In the genomic region with DNA sequence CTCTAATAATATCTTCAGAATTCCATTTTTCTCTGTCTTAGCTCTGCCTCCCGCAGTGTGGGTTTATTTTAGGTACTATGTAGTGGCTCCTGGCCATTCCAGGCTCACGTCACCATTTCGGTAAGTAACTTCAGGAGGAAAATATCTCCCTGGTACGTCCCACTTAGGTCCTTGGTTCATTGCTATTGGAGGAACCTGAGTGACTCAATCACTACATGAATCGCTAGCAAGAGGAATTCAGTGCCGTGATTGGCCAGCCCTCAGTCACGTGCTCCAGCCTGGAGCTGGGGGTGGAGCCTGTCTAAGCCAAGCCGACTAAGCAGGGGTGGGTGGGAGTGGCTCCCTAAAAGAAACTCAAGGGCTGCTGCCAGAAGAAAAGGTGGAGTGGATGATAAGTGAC, we compare ENCODE assay signal across 1 cellular context.
TF ChIP-seq lines count a peak whose summit lies in the region.

No MANE protein-coding gene starts in this region.

TF ChIP-seq in K562, 482 proteins besides CTCF, POLR2A, EP300 and RAD21 (continued from another document):
- TF ChIP-seq, protein P1, sequence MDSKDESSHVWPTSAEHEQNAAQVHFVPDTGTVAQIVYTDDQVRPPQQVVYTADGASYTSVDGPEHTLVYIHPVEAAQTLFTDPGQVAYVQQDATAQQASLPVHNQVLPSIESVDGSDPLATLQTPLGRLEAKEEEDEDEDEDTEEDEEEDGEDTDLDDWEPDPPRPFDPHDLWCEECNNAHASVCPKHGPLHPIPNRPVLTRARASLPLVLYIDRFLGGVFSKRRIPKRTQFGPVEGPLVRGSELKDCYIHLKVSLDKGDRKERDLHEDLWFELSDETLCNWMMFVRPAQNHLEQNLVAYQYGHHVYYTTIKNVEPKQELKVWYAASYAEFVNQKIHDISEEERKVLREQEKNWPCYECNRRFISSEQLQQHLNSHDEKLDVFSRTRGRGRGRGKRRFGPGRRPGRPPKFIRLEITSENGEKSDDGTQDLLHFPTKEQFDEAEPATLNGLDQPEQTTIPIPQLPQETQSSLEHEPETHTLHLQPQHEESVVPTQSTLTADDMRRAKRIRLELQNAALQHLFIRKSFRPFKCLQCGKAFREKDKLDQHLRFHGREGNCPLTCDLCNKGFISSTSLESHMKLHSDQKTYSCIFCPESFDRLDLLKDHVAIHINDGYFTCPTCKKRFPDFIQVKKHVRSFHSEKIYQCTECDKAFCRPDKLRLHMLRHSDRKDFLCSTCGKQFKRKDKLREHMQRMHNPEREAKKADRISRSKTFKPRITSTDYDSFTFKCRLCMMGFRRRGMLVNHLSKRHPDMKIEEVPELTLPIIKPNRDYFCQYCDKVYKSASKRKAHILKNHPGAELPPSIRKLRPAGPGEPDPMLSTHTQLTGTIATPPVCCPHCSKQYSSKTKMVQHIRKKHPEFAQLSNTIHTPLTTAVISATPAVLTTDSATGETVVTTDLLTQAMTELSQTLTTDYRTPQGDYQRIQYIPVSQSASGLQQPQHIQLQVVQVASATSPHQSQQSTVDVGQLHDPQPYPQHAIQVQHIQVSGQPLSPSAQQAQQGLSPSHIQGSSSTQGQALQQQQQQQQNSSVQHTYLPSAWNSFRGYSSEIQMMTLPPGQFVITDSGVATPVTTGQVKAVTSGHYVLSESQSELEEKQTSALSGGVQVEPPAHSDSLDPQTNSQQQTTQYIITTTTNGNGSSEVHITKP (IDR thresholded peaks at IDR 0.05; ENCODE audit: partially characterized antibody) = peak; percentile 87
- TF ChIP-seq PHF20 (IDR thresholded peaks at IDR 0.05; ENCODE audit: partially characterized antibody) (no peak), ARHGAP35 (IDR thresholded peaks at IDR 0.05; ENCODE audit: partially characterized antibody) (no peak), CREM (IDR thresholded peaks at IDR 0.05; ENCODE audit: low read depth) (0 out of 2 replicates have a peak, but pooled peaks have one; percentile 44), KHSRP (IDR thresholded peaks at IDR 0.05) (no peak), RAD51 (IDR thresholded peaks at IDR 0.05; ENCODE audit: borderline replicate concordance, low read depth) (peak; percentile 96), TOE1 (IDR thresholded peaks at IDR 0.05; ENCODE audit: borderline replicate concordance) (peak; percentile 94), TOE1 (CRISPR knock-in tag; IDR thresholded peaks at IDR 0.05; ENCODE audit: borderline replicate concordance, low read depth) (no peak), CBFA2T2 (conservative IDR thresholded peaks at IDR 0.05) (peak; percentile 62)
